Comparison of ENCODE assay signal across 2 cellular contexts in the genomic region with DNA sequence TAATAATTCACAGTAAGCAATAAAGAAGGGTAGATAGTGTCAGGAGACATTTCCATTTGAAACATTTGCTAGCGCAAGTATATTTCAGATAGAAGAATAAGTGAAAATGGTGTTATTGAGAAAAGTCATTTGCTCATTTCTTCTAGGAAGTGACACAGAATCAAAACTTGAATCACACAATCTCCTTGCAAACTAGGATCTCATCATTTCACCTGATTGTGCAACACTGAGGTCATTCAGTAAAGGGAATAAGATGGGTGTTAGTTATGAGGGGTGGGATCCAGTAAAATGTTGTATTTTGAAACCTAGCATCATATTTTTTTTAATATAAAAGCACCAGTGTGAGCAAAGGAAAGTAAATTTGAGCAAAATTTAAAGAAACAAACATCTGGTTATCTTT.
A peak's percentile ranks its signal among the peaks of the same experiment; 100 is the strongest.
TF ChIP-seq lines count a peak whose summit lies in the region.

No MANE protein-coding gene starts in this region.

TF ChIP-seq in HepG2, 621 proteins besides CTCF, POLR2A, EP300 and RAD21:
- TF ChIP-seq, protein P1, sequence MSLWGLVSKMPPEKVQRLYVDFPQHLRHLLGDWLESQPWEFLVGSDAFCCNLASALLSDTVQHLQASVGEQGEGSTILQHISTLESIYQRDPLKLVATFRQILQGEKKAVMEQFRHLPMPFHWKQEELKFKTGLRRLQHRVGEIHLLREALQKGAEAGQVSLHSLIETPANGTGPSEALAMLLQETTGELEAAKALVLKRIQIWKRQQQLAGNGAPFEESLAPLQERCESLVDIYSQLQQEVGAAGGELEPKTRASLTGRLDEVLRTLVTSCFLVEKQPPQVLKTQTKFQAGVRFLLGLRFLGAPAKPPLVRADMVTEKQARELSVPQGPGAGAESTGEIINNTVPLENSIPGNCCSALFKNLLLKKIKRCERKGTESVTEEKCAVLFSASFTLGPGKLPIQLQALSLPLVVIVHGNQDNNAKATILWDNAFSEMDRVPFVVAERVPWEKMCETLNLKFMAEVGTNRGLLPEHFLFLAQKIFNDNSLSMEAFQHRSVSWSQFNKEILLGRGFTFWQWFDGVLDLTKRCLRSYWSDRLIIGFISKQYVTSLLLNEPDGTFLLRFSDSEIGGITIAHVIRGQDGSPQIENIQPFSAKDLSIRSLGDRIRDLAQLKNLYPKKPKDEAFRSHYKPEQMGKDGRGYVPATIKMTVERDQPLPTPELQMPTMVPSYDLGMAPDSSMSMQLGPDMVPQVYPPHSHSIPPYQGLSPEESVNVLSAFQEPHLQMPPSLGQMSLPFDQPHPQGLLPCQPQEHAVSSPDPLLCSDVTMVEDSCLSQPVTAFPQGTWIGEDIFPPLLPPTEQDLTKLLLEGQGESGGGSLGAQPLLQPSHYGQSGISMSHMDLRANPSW (CRISPR knock-in tag; IDR thresholded peaks at IDR 0.05; ENCODE audit: borderline replicate concordance), result no peak
- peak; percentile 87 for TF ChIP-seq CEBPB (IDR thresholded peaks at IDR 0.05; ENCODE audit: borderline replicate concordance, low read depth, low read length)
- no peak for TF ChIP-seq SRSF1 (optimal IDR thresholded peaks at IDR 0.05; ENCODE audit: low read depth, low read length)
- TF ChIP-seq MAFK (conservative IDR thresholded peaks at IDR 0.05 in 1 of 2, IDR thresholded peaks at IDR 0.05 in 1 of 2; ENCODE audit: low read length in 2 of 2), result no peak

TF ChIP-seq in H1, 55 proteins besides CTCF, POLR2A, EP300 and RAD21 (continued from another document):
- TF ChIP-seq, protein P2, sequence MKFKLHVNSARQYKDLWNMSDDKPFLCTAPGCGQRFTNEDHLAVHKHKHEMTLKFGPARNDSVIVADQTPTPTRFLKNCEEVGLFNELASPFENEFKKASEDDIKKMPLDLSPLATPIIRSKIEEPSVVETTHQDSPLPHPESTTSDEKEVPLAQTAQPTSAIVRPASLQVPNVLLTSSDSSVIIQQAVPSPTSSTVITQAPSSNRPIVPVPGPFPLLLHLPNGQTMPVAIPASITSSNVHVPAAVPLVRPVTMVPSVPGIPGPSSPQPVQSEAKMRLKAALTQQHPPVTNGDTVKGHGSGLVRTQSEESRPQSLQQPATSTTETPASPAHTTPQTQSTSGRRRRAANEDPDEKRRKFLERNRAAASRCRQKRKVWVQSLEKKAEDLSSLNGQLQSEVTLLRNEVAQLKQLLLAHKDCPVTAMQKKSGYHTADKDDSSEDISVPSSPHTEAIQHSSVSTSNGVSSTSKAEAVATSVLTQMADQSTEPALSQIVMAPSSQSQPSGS (IDR thresholded peaks at IDR 0.05; ENCODE audit: low read length), result no peak
- TF ChIP-seq, protein P3, sequence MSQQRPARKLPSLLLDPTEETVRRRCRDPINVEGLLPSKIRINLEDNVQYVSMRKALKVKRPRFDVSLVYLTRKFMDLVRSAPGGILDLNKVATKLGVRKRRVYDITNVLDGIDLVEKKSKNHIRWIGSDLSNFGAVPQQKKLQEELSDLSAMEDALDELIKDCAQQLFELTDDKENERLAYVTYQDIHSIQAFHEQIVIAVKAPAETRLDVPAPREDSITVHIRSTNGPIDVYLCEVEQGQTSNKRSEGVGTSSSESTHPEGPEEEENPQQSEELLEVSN (IDR thresholded peaks at IDR 0.05), result no peak
- TF ChIP-seq CBX5 (IDR thresholded peaks at IDR 0.05; ENCODE audit: low read depth, low read length), result no peak
